9 cellular contexts compared by ENCODE assay signal in genomic region chr7:101094791-101095375, GRCh38. TPM values are rescaled to one million over a fixed set of nuclear protein-coding genes. Genes with fewer than 3 reads are reported as not detected.
DNase-seq lines count a peak whose midpoint lies in the region; ATAC-seq and TF ChIP-seq lines count a peak whose summit lies in the region.
"Had no signal": no experiment of that assay in that cellular context is flagged by ENCODE, and none has a peak within 500 bp of the region (broad histone marks: within the 10 kb centered on the region; RNA-seq: fewer than 3 reads in every experiment).

No MANE protein-coding gene starts in this region.

- WGBS in psoas muscle, 3 donors = 30 to 35% (median 35%) methylated on average over 12 of the region's 12 CpGs

- H3K36me3 ChIP-seq in BE2C = no peaks in the 10 kb centered on the region
- H3K36me3 ChIP-seq in psoas muscle (ENCODE audit: insufficient read depth in 1 of 2, low read depth in 1 of 2) = no peaks in the 10 kb centered on the region

- peak; percentile 78 for TF ChIP-seq CTCF in BE2C (IDR thresholded peaks at IDR 0.05; ENCODE audit: low read depth, low read length)
- peak; percentile 53 for TF ChIP-seq CTCF in psoas muscle (IDR thresholded peaks at IDR 0.05)

- H3K27ac ChIP-seq in psoas muscle = no peak overlapping the region

- H3K9me3 ChIP-seq in BE2C (no peaks in the 10 kb centered on the region), psoas muscle (no peaks in the 10 kb centered on the region)

- intact Hi-C loops in psoas muscle (cut with DNase I) = loop anchor here in 1 of 2 donors (2.0 kb wide), 1 partner anchor 42 kb away; no protein-coding TSS in a partner anchor

- H3K27me3 ChIP-seq in BE2C (no peaks in the 10 kb centered on the region), psoas muscle (ENCODE audit: insufficient read depth in 3 of 3, low read length in 2 of 3) (no peaks in the 10 kb centered on the region)

- H3K4me1 ChIP-seq in BE2C = peaks cover 6% of the 10 kb centered on the region
- peaks cover 16% of the 10 kb centered on the region for H3K4me1 ChIP-seq in psoas muscle

- ATAC-seq in psoas muscle (peak; percentile 65 to 80 (median 74)), HG02642 (IDR thresholded peaks at IDR 0.05; ENCODE audit: poor library complexity, unreplicated experiment) (no peak), HG03159 (IDR thresholded peaks at IDR 0.05; ENCODE audit: unreplicated experiment) (no peak), HG03432 (IDR thresholded peaks at IDR 0.05; ENCODE audit: unreplicated experiment) (no peak)

- no peak overlapping the region for H3K4me3 ChIP-seq in BE2C (ENCODE audit: low read depth, low read length)
- H3K4me3 ChIP-seq in psoas muscle = no peak overlapping the region

- DNase-seq in BE2C (peak; percentile 63), HCEC 1CT (peak; percentile 68), T1000 (lab: John Stamatoyannopoulos, UW) (peak; percentile 18), fibroblast of peridontal ligament (ENCODE audit: extremely low read depth) (peak; percentile 61), psoas muscle (peak; percentile 63 to 68)

RNA-seq across cellular contexts. Expression of gene TRIM56, which starts 9.6 kb away (rescaled TPM):
- 8.9 TPM for polyA plus RNA-seq in BE2C (2012; ENCODE audit: insufficient read depth, insufficient read length, low read depth)
- total RNA-seq in psoas muscle = 10 to 100 TPM; 10.1 to 15.7 (median 13.8) TPM
- polyA plus RNA-seq in psoas muscle = 10 to 100 TPM in 1 of 3 donors, 1 to 10 TPM in 2; 3.2 to 13.3 (median 5.8) TPM

RNA-seq across cellular contexts. Expression of gene SERPINE1, which starts 32.0 kb away (rescaled TPM):
- polyA plus RNA-seq in BE2C (2012; ENCODE audit: insufficient read depth, insufficient read length, low read depth) = 2.7 TPM
- 10 to 100 TPM in 1 of 4 donors, 1 to 10 TPM in 3; 7.1 to 14.4 (median 7.4) TPM for total RNA-seq in psoas muscle
- 100 to 1,000 TPM in 1 of 3 donors, 1 to 10 TPM in 2; 4.3 to 269 (median 5.9) TPM for polyA plus RNA-seq in psoas muscle
- polyA plus RNA-seq: IgD-negative memory B cell had no signal

RNA-seq across cellular contexts. Expression of gene AP1S1, which starts 59.4 kb away (rescaled TPM):
- 312 TPM for polyA plus RNA-seq in BE2C (2012; ENCODE audit: insufficient read depth, insufficient read length, low read depth)
- total RNA-seq in psoas muscle = 1 to 10 TPM; 5.7 to 7.1 (median 6.6) TPM
- polyA plus RNA-seq in psoas muscle = 10 to 100 TPM; 11.1 to 29.9 (median 17.8) TPM

Comparison
In these comparisons a context has a peak if more than half of its experiments do, and no peak if none do; other contexts are left out.
1. DNase-seq: peak in every context shown above with its lines; median percentile 68 in HCEC 1CT; 66 in psoas muscle; 63 in BE2C; 61 in fibroblast of peridontal ligament; 18 in T1000.
2. ATAC-seq: peak in psoas muscle (4 of 4); none in HG02642 (single experiment), HG03159 (single experiment) and HG03432 (single experiment).